1 cellular context compared by ENCODE assay signal in the genomic region with DNA sequence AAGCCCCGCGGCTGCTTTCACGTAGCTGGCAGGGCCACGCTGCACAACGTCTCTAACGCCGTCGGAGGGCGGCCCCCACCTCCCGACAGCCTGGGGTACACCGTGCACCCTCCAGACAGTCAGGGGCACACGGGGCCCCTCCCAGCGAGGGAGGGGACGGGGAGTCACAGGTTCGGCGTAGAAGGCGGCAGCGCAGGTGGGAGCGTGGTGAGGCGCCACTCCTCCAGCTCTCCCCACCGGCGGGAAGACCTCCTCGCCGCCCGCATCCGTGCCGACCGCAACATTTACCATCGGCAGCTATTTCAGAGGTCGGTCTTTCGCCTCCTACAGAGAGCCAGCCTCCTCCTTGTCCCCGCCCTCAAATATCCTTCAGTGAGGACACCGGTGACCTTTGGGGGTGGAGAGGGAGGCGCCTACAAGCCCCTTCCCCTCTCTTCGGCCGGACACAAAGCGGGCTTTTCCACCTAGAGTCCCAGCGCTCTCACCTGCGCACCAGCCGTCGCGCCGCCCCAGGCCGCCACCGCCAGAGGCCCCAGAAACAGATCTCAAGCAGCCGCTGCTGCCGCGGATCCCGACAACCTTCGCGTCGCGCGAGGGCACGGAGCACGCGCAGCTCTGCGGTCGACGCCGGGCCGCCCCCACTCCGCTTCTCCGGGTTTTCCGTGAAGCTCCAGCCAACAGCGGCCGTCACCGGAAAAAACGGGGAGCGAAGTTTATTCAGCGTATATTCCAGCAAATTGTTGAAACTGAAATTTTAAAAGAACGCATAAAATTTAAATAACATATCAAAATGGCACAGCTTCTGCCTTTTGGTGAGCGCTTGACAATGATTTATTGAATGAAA.
A peak's percentile ranks its signal among the peaks of the same experiment; 100 is the strongest.
TF ChIP-seq lines count a peak whose summit lies in the region.

A gene (minus strand): TSS at position 600 of the 844 bp plus-strand sequence. CDS start 20,708 bp downstream, outside the sequence.

TF ChIP-seq in HEK293, 187 proteins besides CTCF, POLR2A, EP300 and RAD21 (continued from another document):
- TF ChIP-seq, protein P1, sequence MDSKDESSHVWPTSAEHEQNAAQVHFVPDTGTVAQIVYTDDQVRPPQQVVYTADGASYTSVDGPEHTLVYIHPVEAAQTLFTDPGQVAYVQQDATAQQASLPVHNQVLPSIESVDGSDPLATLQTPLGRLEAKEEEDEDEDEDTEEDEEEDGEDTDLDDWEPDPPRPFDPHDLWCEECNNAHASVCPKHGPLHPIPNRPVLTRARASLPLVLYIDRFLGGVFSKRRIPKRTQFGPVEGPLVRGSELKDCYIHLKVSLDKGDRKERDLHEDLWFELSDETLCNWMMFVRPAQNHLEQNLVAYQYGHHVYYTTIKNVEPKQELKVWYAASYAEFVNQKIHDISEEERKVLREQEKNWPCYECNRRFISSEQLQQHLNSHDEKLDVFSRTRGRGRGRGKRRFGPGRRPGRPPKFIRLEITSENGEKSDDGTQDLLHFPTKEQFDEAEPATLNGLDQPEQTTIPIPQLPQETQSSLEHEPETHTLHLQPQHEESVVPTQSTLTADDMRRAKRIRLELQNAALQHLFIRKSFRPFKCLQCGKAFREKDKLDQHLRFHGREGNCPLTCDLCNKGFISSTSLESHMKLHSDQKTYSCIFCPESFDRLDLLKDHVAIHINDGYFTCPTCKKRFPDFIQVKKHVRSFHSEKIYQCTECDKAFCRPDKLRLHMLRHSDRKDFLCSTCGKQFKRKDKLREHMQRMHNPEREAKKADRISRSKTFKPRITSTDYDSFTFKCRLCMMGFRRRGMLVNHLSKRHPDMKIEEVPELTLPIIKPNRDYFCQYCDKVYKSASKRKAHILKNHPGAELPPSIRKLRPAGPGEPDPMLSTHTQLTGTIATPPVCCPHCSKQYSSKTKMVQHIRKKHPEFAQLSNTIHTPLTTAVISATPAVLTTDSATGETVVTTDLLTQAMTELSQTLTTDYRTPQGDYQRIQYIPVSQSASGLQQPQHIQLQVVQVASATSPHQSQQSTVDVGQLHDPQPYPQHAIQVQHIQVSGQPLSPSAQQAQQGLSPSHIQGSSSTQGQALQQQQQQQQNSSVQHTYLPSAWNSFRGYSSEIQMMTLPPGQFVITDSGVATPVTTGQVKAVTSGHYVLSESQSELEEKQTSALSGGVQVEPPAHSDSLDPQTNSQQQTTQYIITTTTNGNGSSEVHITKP (tag by site-specific recombination; IDR thresholded peaks at IDR 0.05) = peak; percentile 87
- TF ChIP-seq, protein P2, sequence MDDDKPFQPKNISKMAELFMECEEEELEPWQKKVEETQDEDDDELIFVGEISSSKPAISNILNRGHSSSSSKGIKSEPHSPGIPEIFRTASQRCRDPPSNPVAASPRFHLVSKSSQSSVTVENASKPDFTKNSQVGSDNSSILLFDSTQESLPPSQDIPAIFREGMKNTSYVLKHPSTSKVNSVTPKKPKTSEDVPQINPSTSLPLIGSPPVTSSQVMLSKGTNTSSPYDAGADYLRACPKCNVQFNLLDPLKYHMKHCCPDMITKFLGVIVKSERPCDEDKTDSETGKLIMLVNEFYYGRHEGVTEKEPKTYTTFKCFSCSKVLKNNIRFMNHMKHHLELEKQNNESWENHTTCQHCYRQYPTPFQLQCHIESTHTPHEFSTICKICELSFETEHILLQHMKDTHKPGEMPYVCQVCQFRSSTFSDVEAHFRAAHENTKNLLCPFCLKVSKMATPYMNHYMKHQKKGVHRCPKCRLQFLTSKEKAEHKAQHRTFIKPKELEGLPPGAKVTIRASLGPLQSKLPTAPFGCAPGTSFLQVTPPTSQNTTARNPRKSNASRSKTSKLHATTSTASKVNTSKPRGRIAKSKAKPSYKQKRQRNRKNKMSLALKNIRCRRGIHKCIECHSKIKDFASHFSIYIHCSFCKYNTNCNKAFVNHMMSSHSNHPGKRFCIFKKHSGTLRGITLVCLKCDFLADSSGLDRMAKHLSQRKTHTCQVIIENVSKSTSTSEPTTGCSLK (tag by site-specific recombination; IDR thresholded peaks at IDR 0.05) = no peak
- TF ChIP-seq ZNF501 (tag by site-specific recombination; IDR thresholded peaks at IDR 0.05) (no peak), ZBTB20 (tag by site-specific recombination; IDR thresholded peaks at IDR 0.05) (no peak; the same call in 1 of the 2 replicates), ZBTB17 (tag by site-specific recombination; IDR thresholded peaks at IDR 0.05) (peak; percentile 18; the same call in 1 of the 2 replicates), ZFP3 (tag by site-specific recombination; IDR thresholded peaks at IDR 0.05; ENCODE audit: low read depth) (no peak), MYNN (tag by site-specific recombination; IDR thresholded peaks at IDR 0.05; ENCODE audit: borderline replicate concordance) (no peak), ZNF664 (tag by site-specific recombination; IDR thresholded peaks at IDR 0.05) (no peak), ZNF654 (tag by site-specific recombination; IDR thresholded peaks at IDR 0.05; ENCODE audit: low read depth) (no peak)
- TF ChIP-seq, protein P3, sequence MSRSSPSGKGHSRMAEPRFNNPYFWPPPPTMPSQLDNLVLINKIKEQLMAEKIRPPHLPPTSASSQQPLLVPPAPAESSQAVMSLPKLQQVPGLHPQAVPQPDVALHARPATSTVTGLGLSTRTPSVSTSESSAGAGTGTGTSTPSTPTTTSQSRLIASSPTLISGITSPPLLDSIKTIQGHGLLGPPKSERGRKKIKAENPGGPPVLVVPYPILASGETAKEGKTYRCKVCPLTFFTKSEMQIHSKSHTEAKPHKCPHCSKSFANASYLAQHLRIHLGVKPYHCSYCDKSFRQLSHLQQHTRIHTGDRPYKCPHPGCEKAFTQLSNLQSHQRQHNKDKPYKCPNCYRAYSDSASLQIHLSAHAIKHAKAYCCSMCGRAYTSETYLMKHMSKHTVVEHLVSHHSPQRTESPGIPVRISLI (tag by site-specific recombination; IDR thresholded peaks at IDR 0.05) = peak; percentile 54; the same call in 1 of the 2 replicates
